17 cellular contexts compared by ENCODE assay signal in genomic region chr4:139525414-139525813, GRCh38. TPM values are rescaled to one million over a fixed set of nuclear protein-coding genes. Genes with fewer than 3 reads are reported as not detected.
DNase-seq lines count a peak whose midpoint lies in the region; ATAC-seq and TF ChIP-seq lines count a peak whose summit lies in the region.
"Had no signal": no experiment of that assay in that cellular context is flagged by ENCODE, and none has a peak within 500 bp of the region (broad histone marks: within the 10 kb centered on the region; RNA-seq: fewer than 3 reads in every experiment).

No MANE protein-coding gene starts in this region.

- H3K4me1 Mint-ChIP-seq in natural killer cell, result peaks cover 34 to 55% of the 10 kb centered on the region in 2 donors
- peaks cover 7% of the 10 kb centered on the region for H3K4me1 Mint-ChIP-seq in activated naive CD4-positive, alpha-beta T cell treated with anti-CD3 and anti-CD28 coated beads for 36 hours (ENCODE audit: low read depth)

- H3K4me3 Mint-ChIP-seq in natural killer cell, result peak overlapping the region; percentile 78
- no peak overlapping the region for H3K4me3 Mint-ChIP-seq in activated naive CD4-positive, alpha-beta T cell treated with anti-CD3 and anti-CD28 coated beads for 36 hours
- H3K4me3 Mint-ChIP-seq: B cell had no signal

- no peaks in the 10 kb centered on the region for H3K27me3 Mint-ChIP-seq in natural killer cell (ENCODE audit: low read depth in 2 of 2)
- H3K27me3 Mint-ChIP-seq in activated naive CD4-positive, alpha-beta T cell treated with anti-CD3 and anti-CD28 coated beads for 36 hours (ENCODE audit: low read depth), result no peaks in the 10 kb centered on the region
- H3K27me3 Mint-ChIP-seq: B cell had no signal

- CTCF ChIA-PET in activated naive CD4-positive, alpha-beta T cell treated with anti-CD3 and anti-CD28 coated beads for 36 hours (lab: Charles Lee), result no interaction called here

- DNase-seq in natural killer cell (no peak), COLO668 (lab: John Stamatoyannopoulos, UW; ENCODE audit: unreplicated experiment) (no peak)
- DNase-seq in activated naive CD4-positive, alpha-beta T cell treated with anti-CD3 and anti-CD28 coated beads for 36 hours, result no peak
- no peak for DNase-seq in activated naive CD4-positive, alpha-beta T cell (lab: John Stamatoyannopoulos, UW)
- DNase-seq: activated effector memory CD4-positive, alpha-beta T cell treated with Interleukin-2 at 50 U/mL for 16 hours; DMS 273 treated with DMSO at 0.1 percent for 48 hours; islet precursor cell; mesenchymal stem cell; NCI-H1930; NCI-H524 treated with DMSO at 0.1 percent for 48 hours; SIG-M5; tibial artery had no signal

- H3K27ac Mint-ChIP-seq in natural killer cell, result peak overlapping the region; percentile 6 to 21
- H3K27ac Mint-ChIP-seq in activated naive CD4-positive, alpha-beta T cell treated with anti-CD3 and anti-CD28 coated beads for 36 hours, result no peak overlapping the region
- H3K27ac Mint-ChIP-seq: B cell had no signal

- TF ChIP-seq CTCF in natural killer cell (IDR thresholded peaks at IDR 0.05), result no peak

- H3K9me3 Mint-ChIP-seq in natural killer cell, result no peaks in the 10 kb centered on the region
- H3K9me3 Mint-ChIP-seq in activated naive CD4-positive, alpha-beta T cell treated with anti-CD3 and anti-CD28 coated beads for 36 hours, result no peaks in the 10 kb centered on the region

- intact Hi-C loops in natural killer cell (cut with micrococcal nuclease), result loop anchor here (5.0 kb wide), 1 partner anchor 348 kb away; the partner anchor contains the start of gene ELF2
- intact Hi-C loops in activated naive CD4-positive, alpha-beta T cell treated with anti-CD3 and anti-CD28 coated beads for 36 hours (cut with micrococcal nuclease), result loop anchor here (5.0 kb wide), 1 partner anchor 428 kb away; no protein-coding TSS in a partner anchor

- no peaks in the 10 kb centered on the region for H3K36me3 Mint-ChIP-seq in natural killer cell
- peaks cover 33% of the 10 kb centered on the region for H3K36me3 Mint-ChIP-seq in activated naive CD4-positive, alpha-beta T cell treated with anti-CD3 and anti-CD28 coated beads for 36 hours (ENCODE audit: low read depth)

- ATAC-seq in GM18858 (IDR thresholded peaks at IDR 0.05; ENCODE audit: unreplicated experiment) (peak; percentile 35), GM21526 (IDR thresholded peaks at IDR 0.05; ENCODE audit: low FRiP score, unreplicated experiment) (peak; percentile 52), HG03565 (IDR thresholded peaks at IDR 0.05; ENCODE audit: unreplicated experiment) (peak; percentile 33), natural killer cell (peak; percentile 32 to 62 (median 54))
- ATAC-seq: HepG2 had no signal

RNA-seq across cellular contexts. Expression of gene SETD7, which starts 30.6 kb away (rescaled TPM):
- total RNA-seq in natural killer cell, result 1 to 10 TPM; 2.6 to 4.1 (median 3.3) TPM
- total RNA-seq in activated naive CD4-positive, alpha-beta T cell treated with anti-CD3 and anti-CD28 coated beads for 36 hours, result 10 to 100 TPM; 12.4 to 12.5 TPM
